ENCODE assay signal across 1 cellular context in the genomic region with DNA sequence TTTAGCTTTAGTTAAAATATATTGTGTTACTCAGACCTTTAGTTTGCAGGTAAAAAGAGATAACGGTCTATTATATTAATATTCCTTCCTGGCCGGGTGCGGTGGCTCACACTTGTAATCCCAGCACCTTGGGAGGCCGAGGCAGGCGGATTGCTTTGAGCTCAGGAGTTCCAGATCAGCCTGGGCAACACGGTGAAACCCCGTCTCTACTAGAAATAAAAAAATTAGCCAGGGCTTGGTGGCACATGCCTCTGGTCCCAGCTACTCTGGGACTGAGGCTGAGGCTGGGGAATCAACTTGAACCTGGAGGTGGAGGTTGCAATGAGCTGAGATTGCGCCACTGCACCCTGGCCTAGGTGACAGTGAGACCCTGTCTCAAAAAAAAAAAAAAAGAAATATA.
TF ChIP-seq lines count a peak whose summit lies in the region.

No MANE protein-coding gene starts in this region.

TF ChIP-seq in IMR-90, 13 proteins besides CTCF, POLR2A, EP300 and RAD21:
- TF ChIP-seq, protein P1, sequence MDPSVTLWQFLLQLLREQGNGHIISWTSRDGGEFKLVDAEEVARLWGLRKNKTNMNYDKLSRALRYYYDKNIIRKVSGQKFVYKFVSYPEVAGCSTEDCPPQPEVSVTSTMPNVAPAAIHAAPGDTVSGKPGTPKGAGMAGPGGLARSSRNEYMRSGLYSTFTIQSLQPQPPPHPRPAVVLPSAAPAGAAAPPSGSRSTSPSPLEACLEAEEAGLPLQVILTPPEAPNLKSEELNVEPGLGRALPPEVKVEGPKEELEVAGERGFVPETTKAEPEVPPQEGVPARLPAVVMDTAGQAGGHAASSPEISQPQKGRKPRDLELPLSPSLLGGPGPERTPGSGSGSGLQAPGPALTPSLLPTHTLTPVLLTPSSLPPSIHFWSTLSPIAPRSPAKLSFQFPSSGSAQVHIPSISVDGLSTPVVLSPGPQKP (IDR thresholded peaks at IDR 0.05; ENCODE audit: borderline replicate concordance, low read depth, low read length) = no peak
- TF ChIP-seq CEBPB (IDR thresholded peaks at IDR 0.05; ENCODE audit: low read depth, low read length) = no peak
- no peak for TF ChIP-seq MAZ (IDR thresholded peaks at IDR 0.05; ENCODE audit: borderline replicate concordance, low read depth, low read length)
- no peak for TF ChIP-seq SMC3 (IDR thresholded peaks at IDR 0.05; ENCODE audit: low read depth, low read length)
- TF ChIP-seq NFE2L2 (IDR thresholded peaks at IDR 0.05; ENCODE audit: low read depth, low read length) = no peak
- TF ChIP-seq CHD1 (IDR thresholded peaks at IDR 0.05; ENCODE audit: low read depth, low read length) = no peak
- TF ChIP-seq FOS (IDR thresholded peaks at IDR 0.05; ENCODE audit: low read depth, low read length) = no peak
- TF ChIP-seq MXI1 (IDR thresholded peaks at IDR 0.05; ENCODE audit: borderline replicate concordance, low read depth, low read length) = no peak
- TF ChIP-seq, protein P2, sequence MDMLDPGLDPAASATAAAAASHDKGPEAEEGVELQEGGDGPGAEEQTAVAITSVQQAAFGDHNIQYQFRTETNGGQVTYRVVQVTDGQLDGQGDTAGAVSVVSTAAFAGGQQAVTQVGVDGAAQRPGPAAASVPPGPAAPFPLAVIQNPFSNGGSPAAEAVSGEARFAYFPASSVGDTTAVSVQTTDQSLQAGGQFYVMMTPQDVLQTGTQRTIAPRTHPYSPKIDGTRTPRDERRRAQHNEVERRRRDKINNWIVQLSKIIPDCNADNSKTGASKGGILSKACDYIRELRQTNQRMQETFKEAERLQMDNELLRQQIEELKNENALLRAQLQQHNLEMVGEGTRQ (IDR thresholded peaks at IDR 0.05; ENCODE audit: low read depth, low read length) = no peak
- no peak for TF ChIP-seq RCOR1 (IDR thresholded peaks at IDR 0.05; ENCODE audit: insufficient replicate concordance, low read length)
- no peak for TF ChIP-seq RFX5 (IDR thresholded peaks at IDR 0.05; ENCODE audit: low read depth, low read length)
- TF ChIP-seq MAFK (IDR thresholded peaks at IDR 0.05; ENCODE audit: low read depth, low read length) = no peak
- no peak for TF ChIP-seq BHLHE40 (IDR thresholded peaks at IDR 0.05; ENCODE audit: low read depth, low read length)
